8 cellular contexts compared by ENCODE assay signal in the genomic region with DNA sequence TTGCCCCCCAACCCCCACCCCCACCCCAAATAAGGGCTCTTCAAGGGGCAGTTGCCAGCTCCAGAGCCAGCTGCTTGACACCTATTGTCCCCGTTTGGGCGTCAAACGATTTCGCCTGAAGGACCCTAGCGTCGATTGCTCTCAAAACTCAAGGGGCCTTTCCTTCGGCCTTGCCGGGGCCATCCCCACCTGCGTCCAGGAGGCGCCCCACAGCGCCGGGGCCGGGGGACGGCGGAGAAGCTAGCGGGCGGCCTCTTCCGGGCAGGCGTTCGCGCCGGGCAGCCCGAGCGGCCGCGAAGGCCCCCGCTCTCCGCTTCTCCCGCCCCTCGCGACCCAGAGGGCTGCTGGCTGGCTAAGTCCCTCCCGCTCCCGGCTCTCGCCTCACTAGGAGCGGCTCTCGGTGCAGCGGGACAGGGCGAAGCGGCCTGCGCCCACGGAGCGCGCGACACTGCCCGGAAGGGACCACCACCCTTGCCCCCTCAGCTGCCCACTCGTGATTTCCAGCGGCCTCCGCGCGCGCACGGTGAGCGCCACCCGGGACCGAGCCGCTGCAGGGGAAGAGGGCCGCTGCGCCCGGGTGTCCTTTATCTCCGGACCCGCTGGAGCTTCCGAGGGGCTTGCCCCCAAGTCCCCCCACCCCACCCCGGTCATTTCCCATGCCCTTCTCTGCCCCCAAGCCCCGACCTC. TPM values are rescaled to one million over a fixed set of nuclear protein-coding genes. Genes with fewer than 3 reads are reported as not detected.
DNase-seq lines count a peak whose midpoint lies in the region; ATAC-seq and TF ChIP-seq lines count a peak whose summit lies in the region.

A gene with protein sequence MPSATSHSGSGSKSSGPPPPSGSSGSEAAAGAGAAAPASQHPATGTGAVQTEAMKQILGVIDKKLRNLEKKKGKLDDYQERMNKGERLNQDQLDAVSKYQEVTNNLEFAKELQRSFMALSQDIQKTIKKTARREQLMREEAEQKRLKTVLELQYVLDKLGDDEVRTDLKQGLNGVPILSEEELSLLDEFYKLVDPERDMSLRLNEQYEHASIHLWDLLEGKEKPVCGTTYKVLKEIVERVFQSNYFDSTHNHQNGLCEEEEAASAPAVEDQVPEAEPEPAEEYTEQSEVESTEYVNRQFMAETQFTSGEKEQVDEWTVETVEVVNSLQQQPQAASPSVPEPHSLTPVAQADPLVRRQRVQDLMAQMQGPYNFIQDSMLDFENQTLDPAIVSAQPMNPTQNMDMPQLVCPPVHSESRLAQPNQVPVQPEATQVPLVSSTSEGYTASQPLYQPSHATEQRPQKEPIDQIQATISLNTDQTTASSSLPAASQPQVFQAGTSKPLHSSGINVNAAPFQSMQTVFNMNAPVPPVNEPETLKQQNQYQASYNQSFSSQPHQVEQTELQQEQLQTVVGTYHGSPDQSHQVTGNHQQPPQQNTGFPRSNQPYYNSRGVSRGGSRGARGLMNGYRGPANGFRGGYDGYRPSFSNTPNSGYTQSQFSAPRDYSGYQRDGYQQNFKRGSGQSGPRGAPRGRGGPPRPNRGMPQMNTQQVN (plus strand): TSS at position 383 of the 687 bp plus-strand sequence. CDS start 690 bp downstream, outside the sequence.

- ATAC-seq in CD4-positive, alpha-beta T cell (ENCODE audit: poor library complexity) = peak; percentile 69
- peak; percentile 39 for ATAC-seq in GM19468 (IDR thresholded peaks at IDR 0.05; ENCODE audit: extremely low read depth, unreplicated experiment)

- intact Hi-C loops in CD4-positive, alpha-beta T cell (cut with DNase I, micrococcal nuclease) = loop anchor here (1.0 to 5.0 kb wide), 9 partner anchors 27 to 1459 kb away; a partner anchor contains a TSS

- no peak for TF ChIP-seq CTCF in CD4-positive, alpha-beta T cell (IDR thresholded peaks at IDR 0.05)

- DNase-seq in CD4-positive, alpha-beta T cell = peak; percentile 70 to 82 (median 80)
- DNase-seq in HT-29 (ENCODE audit: low spot score) (peak; percentile 95), medulla oblongata (ENCODE audit: extremely low spot score) (peak; percentile 89)
- DNase-seq in NK-92 treated with Interleukin-12 subunit alpha and Interleukin-12 subunit beta, amount 100 ng/mL, for 24 hours (lab: John Stamatoyannopoulos, UW) = peak; percentile 88
- DNase-seq in activated CD8-positive, alpha-beta memory T cell treated with anti-CD3 and anti-CD28 coated beads for 24 hours = peak; percentile 94
- DNase-seq in effector memory CD4-positive, alpha-beta T cell = peak; percentile 69 to 79 (median 74)
- peak; percentile 67 to 77 (median 76) for DNase-seq in stimulated activated CD4-positive, alpha-beta T cell treated with anti-CD3 and anti-CD28 coated beads, TNF-alpha, amount 100 ng/mL, for 48 hours (ENCODE audit: low read depth in 3 of 3)

- peaks cover 28% of the 10 kb centered on the region for H3K36me3 Mint-ChIP-seq in CD4-positive, alpha-beta T cell (ENCODE audit: low read depth)

- peak within 1 kb of the TSS; percentile 95 for H3K4me3 ChIP-seq in effector memory CD4-positive, alpha-beta T cell (ENCODE audit: insufficient read depth, low read depth, low read length, poor library complexity, severe bottlenecking)

- H3K27ac Mint-ChIP-seq in CD4-positive, alpha-beta T cell = peak within 1 kb of the TSS; percentile 100

- H3K4me3 Mint-ChIP-seq in CD4-positive, alpha-beta T cell = peak within 1 kb of the TSS; percentile 95

- H3K9me3 Mint-ChIP-seq in CD4-positive, alpha-beta T cell = no peaks in the 10 kb centered on the region

- POLR2A ChIA-PET in CD4-positive, alpha-beta T cell (lab: Charles Lee) = interaction anchor here (0.6 to 4.4 kb wide), 11 partner anchors 8 to 1106 kb away, joined by 3 to 118 read pairs (median 4); a partner anchor contains a TSS

- peaks cover 2% of the 10 kb centered on the region for H3K36me3 ChIP-seq in effector memory CD4-positive, alpha-beta T cell (ENCODE audit: control insufficient read depth, insufficient read depth, low read length)

- H3K27ac ChIP-seq in CD4-positive, alpha-beta T cell (ENCODE audit: low read depth, low read length) = peak within 1 kb of the TSS; percentile 99
- H3K27ac ChIP-seq in effector memory CD4-positive, alpha-beta T cell (ENCODE audit: insufficient read depth, low read length, poor library complexity, severe bottlenecking) = peak within 1 kb of the TSS; percentile 100

- no peaks in the 10 kb centered on the region for H3K27me3 ChIP-seq in CD4-positive, alpha-beta T cell (ENCODE audit: control insufficient read depth, insufficient read depth, low read length)
- H3K27me3 ChIP-seq in effector memory CD4-positive, alpha-beta T cell (replicated peaks; ENCODE audit: control insufficient read depth, insufficient read depth, low read length, poor library complexity, severe bottlenecking) = no peaks in the 10 kb centered on the region

- no peaks in the 10 kb centered on the region for H3K9me3 ChIP-seq in CD4-positive, alpha-beta T cell (ENCODE audit: control insufficient read depth, low read length)
- H3K9me3 ChIP-seq in effector memory CD4-positive, alpha-beta T cell (ENCODE audit: control insufficient read depth, low read length) = no peaks in the 10 kb centered on the region

- peaks cover 26% of the 10 kb centered on the region for H3K4me1 Mint-ChIP-seq in CD4-positive, alpha-beta T cell (ENCODE audit: low read depth)

- H3K27me3 Mint-ChIP-seq in CD4-positive, alpha-beta T cell = no peaks in the 10 kb centered on the region

- CTCF ChIA-PET in CD4-positive, alpha-beta T cell (lab: Charles Lee) = interaction anchor here (0.6 to 2.4 kb wide), 2 partner anchors 55 to 59 kb away, joined by 4 to 8 read pairs; no protein-coding TSS in a partner anchor

- peaks cover 20% of the 10 kb centered on the region for H3K4me1 ChIP-seq in effector memory CD4-positive, alpha-beta T cell (ENCODE audit: control insufficient read depth, insufficient read depth, low read length, poor library complexity, severe bottlenecking)

RNA-seq across cellular contexts. Expression of the gene that starts here (rescaled TPM):
- 100 to 1,000 TPM; 107 TPM for total RNA-seq in CD4-positive, alpha-beta T cell
- total RNA-seq in HT-29 (2014; rRNA removed; shearing (Covaris generic)) = 360 and 372 TPM in 2 replicates

Comparison
In these comparisons a context has a peak if more than half of its experiments do, and no peak if none do; other contexts are left out.
1. Peak in every context shown above with its lines: DNase-seq, ATAC-seq, H3K4me3 ChIP-seq and H3K27ac ChIP-seq.